Comparison of ENCODE assay signal across 19 cellular contexts in the genomic region with DNA sequence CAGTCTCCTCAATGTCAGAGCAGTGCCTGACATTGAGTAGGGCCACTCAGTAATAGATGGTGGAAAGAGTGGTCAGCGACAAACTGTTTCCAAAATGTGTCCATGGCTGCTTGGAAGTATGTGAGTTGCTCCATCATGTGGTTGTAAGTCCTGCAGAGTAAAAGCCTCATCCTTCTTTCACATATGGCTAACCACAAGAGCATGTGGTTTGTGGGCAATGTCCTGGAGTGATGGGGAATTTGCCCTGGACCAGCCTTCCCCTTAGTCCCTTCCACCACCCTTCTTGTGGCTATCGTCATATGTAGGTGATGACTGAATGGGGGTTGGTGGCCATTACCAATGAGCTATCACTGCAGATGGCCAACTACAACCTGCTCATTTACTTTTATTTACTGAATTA. TPM values are rescaled to one million over a fixed set of nuclear protein-coding genes. Genes with fewer than 3 reads are reported as not detected.
"Had no signal": no experiment of that assay in that cellular context is flagged by ENCODE, and none has a peak within 500 bp of the region (broad histone marks: within the 10 kb centered on the region; RNA-seq: fewer than 3 reads in every experiment).

No MANE protein-coding gene starts in this region.

- H3K4me3 Mint-ChIP-seq: activated B cell treated with CpG ODN at 0.5 μM for 24 hours; activated CD4-positive, alpha-beta T cell treated with anti-CD3 and anti-CD28 coated beads for 36 hours; activated naive CD4-positive, alpha-beta T cell treated with anti-CD3 and anti-CD28 coated beads for 36 hours; activated naive CD8-positive, alpha-beta T cell treated with anti-CD3 and anti-CD28 coated beads, Interleukin-2, amount 10 ng/mL, durations not matched to agents 7 days and 5 days; natural killer cell treated with Interleukin-12 subunit alpha and Interleukin-12 subunit beta and Interleukin-15 and Interleukin-18, amount 100 ng/mL, for 72 hours; type B pancreatic cell had no signal

- H3K36me3 Mint-ChIP-seq: activated naive CD8-positive, alpha-beta T cell treated with anti-CD3 and anti-CD28 coated beads, Interleukin-2, amount 10 ng/mL, durations not matched to agents 7 days and 5 days; natural killer cell treated with Interleukin-12 subunit alpha and Interleukin-12 subunit beta and Interleukin-15 and Interleukin-18, amount 100 ng/mL, for 72 hours; type B pancreatic cell had no signal

- ATAC-seq: activated CD4-positive, alpha-beta T cell treated with anti-CD3 and anti-CD28 coated beads for 36 hours; natural killer cell treated with Interleukin-12 subunit alpha and Interleukin-12 subunit beta and Interleukin-15 and Interleukin-18, amount 100 ng/mL, for 72 hours; pancreas; psoas muscle had no signal

- H3K27ac Mint-ChIP-seq: activated B cell treated with CpG ODN at 0.5 μM for 24 hours; activated CD4-positive, alpha-beta T cell treated with anti-CD3 and anti-CD28 coated beads for 36 hours; activated naive CD4-positive, alpha-beta T cell treated with anti-CD3 and anti-CD28 coated beads for 36 hours; activated naive CD8-positive, alpha-beta T cell treated with anti-CD3 and anti-CD28 coated beads, Interleukin-2, amount 10 ng/mL, durations not matched to agents 7 days and 5 days; natural killer cell treated with Interleukin-12 subunit alpha and Interleukin-12 subunit beta and Interleukin-15 and Interleukin-18, amount 100 ng/mL, for 72 hours; type B pancreatic cell had no signal

- H3K9me3 Mint-ChIP-seq: activated B cell treated with CpG ODN at 0.5 μM for 24 hours; activated naive CD4-positive, alpha-beta T cell treated with anti-CD3 and anti-CD28 coated beads for 36 hours; activated naive CD8-positive, alpha-beta T cell treated with anti-CD3 and anti-CD28 coated beads, Interleukin-2, amount 10 ng/mL, durations not matched to agents 7 days and 5 days; natural killer cell treated with Interleukin-12 subunit alpha and Interleukin-12 subunit beta and Interleukin-15 and Interleukin-18, amount 100 ng/mL, for 72 hours; type B pancreatic cell had no signal

- DNase-seq: activated B cell treated with CpG ODN at 0.5 μM for 24 hours; activated CD4-positive, alpha-beta T cell treated with anti-CD3 and anti-CD28 coated beads for 36 hours; activated CD4-positive, alpha-beta T cell treated with anti-CD3 and anti-CD28 coated beads, Interleukin-2, amount 50 U/mL, for 48 hours; activated effector memory CD4-positive, alpha-beta T cell treated with Interleukin-2 at 50 U/mL for 16 hours; activated naive CD4-positive, alpha-beta T cell treated with anti-CD3 and anti-CD28 coated beads for 36 hours; activated naive CD8-positive, alpha-beta T cell treated with anti-CD3 and anti-CD28 coated beads, Interleukin-2, amount 10 ng/mL, durations not matched to agents 7 days and 5 days; activated T-cell treated with anti-CD3 and anti-CD28 coated beads, Interleukin-2, amount 50 U/mL, for 48 hours; central memory CD4-positive, alpha-beta T cell; head of caudate nucleus; hypothalamus; left ventricle myocardium superior; mammary epithelial cell; midbrain; pancreas; psoas muscle; stimulated activated CD4-positive, alpha-beta T cell treated with anti-CD3 and anti-CD28 coated beads, Interleukin-4, amount 100 ng/mL, for 24 hours; stimulated activated naive CD4-positive, alpha-beta T cell treated with Interleukin-2 at 50 U/mL for 16 hours had no signal

RNA-seq across cellular contexts. Expression of a gene that starts 33.0 kb away (rescaled TPM):
- total RNA-seq: activated B cell treated with CpG ODN at 0.5 μM for 24 hours had no signal
